ENCODE assay signal across 1 cellular context in genomic region chr10:89003344-89003743, GRCh38.
TF ChIP-seq lines count a peak whose summit lies in the region.

No MANE protein-coding gene starts in this region.

TF ChIP-seq in IMR-90, 13 proteins besides CTCF, POLR2A, EP300 and RAD21 (continued from another document):
- TF ChIP-seq BHLHE40 (IDR thresholded peaks at IDR 0.05; ENCODE audit: low read depth, low read length): no peak
- TF ChIP-seq RFX5 (IDR thresholded peaks at IDR 0.05; ENCODE audit: low read depth, low read length): no peak
- no peak for TF ChIP-seq CEBPB (IDR thresholded peaks at IDR 0.05; ENCODE audit: low read depth, low read length)
- no peak for TF ChIP-seq CHD1 (IDR thresholded peaks at IDR 0.05; ENCODE audit: low read depth, low read length)
- TF ChIP-seq FOS (IDR thresholded peaks at IDR 0.05; ENCODE audit: low read depth, low read length): no peak
